ENCODE assay signal across 25 cellular contexts in genomic region chr7:151785681-151785965, GRCh38.
"Had no signal": no experiment of that assay in that cellular context is flagged by ENCODE, and none has a peak within 500 bp of the region (broad histone marks: within the 10 kb centered on the region; RNA-seq: fewer than 3 reads in every experiment).

No MANE protein-coding gene starts in this region.

- H3K27me3 ChIP-seq: heart left ventricle, hepatocyte, right atrium auricular region, suprapubic skin, tibial artery, upper lobe of right lung had no signal

- H3K9me3 ChIP-seq: heart left ventricle, left ventricle myocardium inferior, neutrophil, right atrium auricular region, suprapubic skin, thoracic aorta, tibial artery, upper lobe of right lung had no signal

- H3K9ac ChIP-seq: parathyroid adenoma had no signal

- H3K27ac ChIP-seq: heart left ventricle, hepatocyte, left ventricle myocardium inferior, neutrophil, parathyroid adenoma, right atrium auricular region, skin epidermis, suprapubic skin, thoracic aorta, tibial artery, upper lobe of right lung had no signal

- H3K4me3 ChIP-seq: heart left ventricle, hepatocyte, left ventricle myocardium inferior, lung, right atrium auricular region, skin epidermis, suprapubic skin, thoracic aorta, tibial artery, upper lobe of right lung had no signal

- H3K27me3 Mint-ChIP-seq: naive B cell; natural killer cell treated with Interleukin-12 subunit alpha and Interleukin-12 subunit beta and Interleukin-15 and Interleukin-18, amount 100 ng/mL, for 72 hours; stimulated activated naive CD8-positive, alpha-beta T cell treated with anti-CD3 and anti-CD28 coated beads, Interleukin-15, Interleukin-2, amounts not matched to agents 100 ng/mL and 50 ng/mL, for 24 hours had no signal

- ATAC-seq: heart left ventricle; natural killer cell treated with Interleukin-12 subunit alpha and Interleukin-12 subunit beta and Interleukin-15 and Interleukin-18, amount 100 ng/mL, for 72 hours; sciatic nerve; stimulated activated effector memory CD8-positive, alpha-beta T cell treated with anti-CD3 and anti-CD28 coated beads, Interleukin-12 subunit alpha, Interleukin-12 subunit beta, amount 100 ng/mL, for 72 hours; upper lobe of right lung had no signal

- DNase-seq: islet precursor cell; left ventricle myocardium inferior; mesendoderm; naive B cell; occipital lobe; stimulated activated CD4-positive, alpha-beta T cell treated with anti-CD3 and anti-CD28 coated beads, Interleukin-4, amount 100 ng/mL, for 24 hours; stimulated activated naive CD4-positive, alpha-beta T cell; tibial artery; trophoblast cell; upper lobe of right lung had no signal

- H3K79me2 ChIP-seq: hepatocyte, parathyroid adenoma had no signal

- H2AFZ ChIP-seq: hepatocyte, parathyroid adenoma had no signal

- H3K27ac Mint-ChIP-seq: mesothelial cell of epicardium; naive B cell; natural killer cell treated with Interleukin-12 subunit alpha and Interleukin-12 subunit beta and Interleukin-15 and Interleukin-18, amount 100 ng/mL, for 72 hours; progenitor cell of endocrine pancreas; stimulated activated effector memory CD8-positive, alpha-beta T cell treated with anti-CD3 and anti-CD28 coated beads, Interleukin-12 subunit alpha, Interleukin-12 subunit beta, amount 100 ng/mL, for 72 hours; stimulated activated naive CD8-positive, alpha-beta T cell treated with anti-CD3 and anti-CD28 coated beads, Interleukin-15, Interleukin-2, amounts not matched to agents 100 ng/mL and 50 ng/mL, for 24 hours had no signal

- H3K4me3 Mint-ChIP-seq: mesothelial cell of epicardium; naive B cell; natural killer cell treated with Interleukin-12 subunit alpha and Interleukin-12 subunit beta and Interleukin-15 and Interleukin-18, amount 100 ng/mL, for 72 hours; stimulated activated effector memory CD8-positive, alpha-beta T cell treated with anti-CD3 and anti-CD28 coated beads, Interleukin-12 subunit alpha, Interleukin-12 subunit beta, amount 100 ng/mL, for 72 hours; stimulated activated naive CD8-positive, alpha-beta T cell treated with anti-CD3 and anti-CD28 coated beads, Interleukin-15, Interleukin-2, amounts not matched to agents 100 ng/mL and 50 ng/mL, for 24 hours had no signal

- H3K4me2 ChIP-seq: hepatocyte had no signal

- H3K36me3 ChIP-seq: neutrophil, right atrium auricular region had no signal

- H3K4me1 ChIP-seq: parathyroid adenoma had no signal

- H3K36me3 Mint-ChIP-seq: mesothelial cell of epicardium; natural killer cell treated with Interleukin-12 subunit alpha and Interleukin-12 subunit beta and Interleukin-15 and Interleukin-18, amount 100 ng/mL, for 72 hours had no signal

- H3K9me3 Mint-ChIP-seq: mesothelial cell of epicardium; naive B cell; natural killer cell treated with Interleukin-12 subunit alpha and Interleukin-12 subunit beta and Interleukin-15 and Interleukin-18, amount 100 ng/mL, for 72 hours; stimulated activated effector memory CD8-positive, alpha-beta T cell treated with anti-CD3 and anti-CD28 coated beads, Interleukin-12 subunit alpha, Interleukin-12 subunit beta, amount 100 ng/mL, for 72 hours; stimulated activated naive CD8-positive, alpha-beta T cell treated with anti-CD3 and anti-CD28 coated beads, Interleukin-15, Interleukin-2, amounts not matched to agents 100 ng/mL and 50 ng/mL, for 24 hours had no signal
